ENCODE assay signal across 8 cellular contexts in genomic region chr19:48994035-48994386, GRCh38.
DNase-seq lines count a peak whose midpoint lies in the region; ATAC-seq and TF ChIP-seq lines count a peak whose summit lies in the region.

No MANE protein-coding gene starts in this region.

- peak overlapping the region; percentile 83 for H3K4me3 ChIP-seq in GM12875 (ENCODE audit: low read depth, low read length)
- H3K4me3 ChIP-seq in SK-N-MC = peak overlapping the region; percentile 95
- peak overlapping the region; percentile 95 for H3K4me3 ChIP-seq in fibroblast of mammary gland (ENCODE audit: control insufficient read depth, low read depth, low read length)
- peak overlapping the region; percentile 93 for H3K4me3 ChIP-seq in retinal pigment epithelial cell (ENCODE audit: low read length)

- H3K36me3 ChIP-seq in SK-N-MC (ENCODE audit: insufficient read depth, low read length) = no peaks in the 10 kb centered on the region; the same call in 1 of the 2 replicates

- no peak for ATAC-seq in GM19452 (IDR thresholded peaks at IDR 0.05; ENCODE audit: unreplicated experiment)

- TF ChIP-seq CTCF in GM12875 (IDR thresholded peaks at IDR 0.05; ENCODE audit: borderline replicate concordance, insufficient read depth, low read depth, low read length) (no peak), fibroblast of mammary gland (conservative IDR thresholded peaks at IDR 0.05; ENCODE audit: control insufficient read depth, insufficient read depth, low read depth, low read length) (no peak), retinal pigment epithelial cell (conservative IDR thresholded peaks at IDR 0.05; ENCODE audit: low read depth, low read length) (no peak)

- no peak for DNase-seq in SK-N-MC (ENCODE audit: low read depth, low spot score)
- DNase-seq in fibroblast of mammary gland (ENCODE audit: low read depth) = no peak
- DNase-seq in retinal pigment epithelial cell (ENCODE audit: low read depth) = no peak
- no peak for DNase-seq in NCI-H2081 treated with DMSO at 0.1 percent for 48 hours (lab: John Stamatoyannopoulos, UW)
- no peak for DNase-seq in islet precursor cell
- no peak for DNase-seq in activated effector memory CD4-positive, alpha-beta T cell treated with Interleukin-2 at 50 U/mL for 16 hours

- peak overlapping the region; percentile 85 for H3K27ac ChIP-seq in SK-N-MC

- peak overlapping the region; percentile 89 for H3K9ac ChIP-seq in SK-N-MC (ENCODE audit: insufficient read length)

- no peaks in the 10 kb centered on the region for H3K9me3 ChIP-seq in SK-N-MC (ENCODE audit: low read depth, low read length)
